In genomic region chr19:57800696-57801095, GRCh38 we compare ENCODE assay signal across 1 cellular context.
TF ChIP-seq lines count a peak whose summit lies in the region.

No MANE protein-coding gene starts in this region.

TF ChIP-seq in K562, 482 proteins besides CTCF, POLR2A, EP300 and RAD21:
- TF ChIP-seq ZKSCAN1 (IDR thresholded peaks at IDR 0.05; ENCODE audit: low read depth, low read length) (peak; percentile 51; the same call in 1 of the 2 replicates), RFX5 (IDR thresholded peaks at IDR 0.05; ENCODE audit: low read depth, low read length) (no peak), SMC3 (conservative IDR thresholded peaks at IDR 0.05; ENCODE audit: insufficient read depth, low read depth, low read length) (no peak)
